8 cellular contexts compared by ENCODE assay signal in genomic region chr10:112981553-112981952, GRCh38. TPM values are rescaled to one million over a fixed set of nuclear protein-coding genes. Genes with fewer than 3 reads are reported as not detected.
DNase-seq lines count a peak whose midpoint lies in the region; ATAC-seq and TF ChIP-seq lines count a peak whose summit lies in the region.

No MANE protein-coding gene starts in this region.

- H3K36me3 ChIP-seq in DND-41 (ENCODE audit: insufficient read depth, low read length) (no peaks in the 10 kb centered on the region; the same call in 1 of the 2 replicates), vagina (no peaks in the 10 kb centered on the region)

- intact Hi-C loops in vagina (cut with DNase I) = no loop called here

- H3K9ac ChIP-seq in DND-41 (ENCODE audit: low read depth, low read length) = no peak overlapping the region

- H3K36me3 Mint-ChIP-seq in activated T-helper 17 cell treated with anti-CD3 and anti-CD28 coated beads, Interleukin-2, amount 50 U/mL, for 72 hours (ENCODE audit: low read depth) = no peaks in the 10 kb centered on the region

- no peak overlapping the region for H3K27ac ChIP-seq in DND-41 (ENCODE audit: low read length)
- H3K27ac ChIP-seq in vagina = no peak overlapping the region

- H3K9me3 Mint-ChIP-seq in activated T-helper 17 cell treated with anti-CD3 and anti-CD28 coated beads, Interleukin-2, amount 50 U/mL, for 72 hours = no peaks in the 10 kb centered on the region

- H3K27me3 Mint-ChIP-seq in activated T-helper 17 cell treated with anti-CD3 and anti-CD28 coated beads, Interleukin-2, amount 50 U/mL, for 72 hours = peaks cover 53% of the 10 kb centered on the region

- peaks cover 24% of the 10 kb centered on the region for H3K4me1 ChIP-seq in DND-41 (ENCODE audit: insufficient read depth, low read length)
- H3K4me1 ChIP-seq in vagina = peaks cover 28% of the 10 kb centered on the region

- peak; percentile 11 for DNase-seq in DND-41
- no peak for DNase-seq in HT-29 (ENCODE audit: low spot score)
- no peak for DNase-seq in NCI-H1105 treated with DMSO at 0.1 percent for 48 hours (lab: John Stamatoyannopoulos, UW)
- no peak for DNase-seq in vagina (ENCODE audit: extremely low spot score in 2 of 2)
- DNase-seq in DMS53 treated with DMSO at 0.1 percent for 48 hours (lab: John Stamatoyannopoulos, UW; ENCODE audit: unreplicated experiment) = no peak

- peaks cover 62% of the 10 kb centered on the region for H3K79me2 ChIP-seq in DND-41 (ENCODE audit: insufficient read depth, low read length)

- 0 out of 3 replicates have a peak, but pooled peaks have one; percentile 39 for ATAC-seq in DND-41 (ENCODE audit: insufficient read depth, low read depth)
- peak; percentile 95 for ATAC-seq in GM19452 (IDR thresholded peaks at IDR 0.05; ENCODE audit: unreplicated experiment)
- peak; percentile 98 for ATAC-seq in HG03354 (IDR thresholded peaks at IDR 0.05; ENCODE audit: poor library complexity, severe bottlenecking, unreplicated experiment)
- peak; percentile 77 for ATAC-seq in activated T-helper 17 cell treated with anti-CD3 and anti-CD28 coated beads, Interleukin-2, amount 50 U/mL, for 72 hours (replicated peaks)

- H3K4me1 Mint-ChIP-seq in activated T-helper 17 cell treated with anti-CD3 and anti-CD28 coated beads, Interleukin-2, amount 50 U/mL, for 72 hours = no peaks in the 10 kb centered on the region

- H3K9me3 ChIP-seq in DND-41 (ENCODE audit: insufficient read depth, low read length, severe bottlenecking) (no peaks in the 10 kb centered on the region), vagina (no peaks in the 10 kb centered on the region)

- H3K4me2 ChIP-seq in DND-41 (ENCODE audit: insufficient read depth, low read length) = no peak overlapping the region

- H3K27me3 ChIP-seq in DND-41 (ENCODE audit: insufficient read depth, low read length, poor library complexity) (no peaks in the 10 kb centered on the region), vagina (no peaks in the 10 kb centered on the region)

- no peak for TF ChIP-seq POLR2A in vagina (IDR thresholded peaks at IDR 0.05)

- no peak overlapping the region for H3K4me3 Mint-ChIP-seq in activated T-helper 17 cell treated with anti-CD3 and anti-CD28 coated beads, Interleukin-2, amount 50 U/mL, for 72 hours

- peaks cover 76% of the 10 kb centered on the region for H4K20me1 ChIP-seq in DND-41 (ENCODE audit: insufficient read depth, low read length)

- H3K4me3 ChIP-seq in DND-41 (ENCODE audit: low read depth in 1 of 2, low read length in 2 of 2) (no peak overlapping the region), vagina (no peak overlapping the region)

- no peak overlapping the region for H2AFZ ChIP-seq in DND-41 (ENCODE audit: low read depth, low read length)

- TF ChIP-seq CTCF in DND-41 (IDR thresholded peaks at IDR 0.05; ENCODE audit: borderline replicate concordance, extremely low read depth, low read length, poor library complexity, severe bottlenecking) = no peak
- no peak for TF ChIP-seq CTCF in vagina (IDR thresholded peaks at IDR 0.05)

- H3K27ac Mint-ChIP-seq in activated T-helper 17 cell treated with anti-CD3 and anti-CD28 coated beads, Interleukin-2, amount 50 U/mL, for 72 hours = peak overlapping the region; percentile 7

RNA-seq across cellular contexts. Expression of gene TCF7L2, which starts 31.5 kb away (rescaled TPM):
- 1 to 10 TPM; 1.1 to 4.7 TPM for total RNA-seq in activated T-helper 17 cell treated with anti-CD3 and anti-CD28 coated beads, Interleukin-2, amount 50 U/mL, for 72 hours
- total RNA-seq in HT-29 (2014; rRNA removed; shearing (Covaris generic)) = 13.8 and 16.5 TPM in 2 replicates
- total RNA-seq in vagina = 44.4 TPM

Comparison
In these comparisons a context has a peak if more than half of its experiments do, and no peak if none do; other contexts are left out.
1. ATAC-seq: peak in every context shown above with its lines; median percentile 98 in HG03354; 95 in GM19452; 77 in activated T-helper 17 cell treated with anti-CD3 and anti-CD28 coated beads, Interleukin-2, amount 50 U/mL, for 72 hours; 39 in DND-41.